In the genomic region with DNA sequence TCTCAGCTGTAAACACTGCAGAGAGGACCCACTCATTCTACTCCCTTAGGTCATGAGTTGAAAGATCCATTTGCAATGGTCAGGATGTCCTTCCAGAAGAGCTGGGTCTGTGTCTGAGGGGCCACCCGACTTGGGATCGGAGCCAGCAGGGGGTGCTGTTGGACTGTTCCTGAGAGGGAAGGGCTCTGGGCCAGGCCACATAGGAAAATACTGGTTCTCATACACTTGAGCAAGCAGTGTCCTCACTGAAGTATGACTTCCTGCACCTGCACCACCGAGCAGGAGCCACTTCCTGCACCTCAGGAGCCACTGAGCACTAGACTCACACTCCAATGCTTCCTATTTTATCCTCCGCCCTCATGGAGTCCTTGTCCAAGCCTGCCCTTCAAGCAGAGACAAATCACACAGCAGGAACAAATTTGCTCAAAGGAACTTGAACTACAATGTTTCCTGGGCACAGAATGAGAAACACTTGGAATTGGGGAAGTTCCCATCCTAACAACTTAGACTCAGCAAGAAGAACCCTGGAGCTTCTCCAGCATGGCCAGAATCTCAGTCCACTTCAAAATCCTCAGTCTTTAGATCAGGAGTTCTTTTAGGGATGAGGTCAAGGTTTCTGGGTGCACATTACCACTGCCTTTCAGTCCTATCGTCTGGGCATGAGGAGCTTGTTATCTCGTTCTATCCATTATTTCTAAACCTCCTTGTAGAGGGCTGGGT, we compare ENCODE assay signal across 8 cellular contexts. TPM values are rescaled to one million over a fixed set of nuclear protein-coding genes. Genes with fewer than 3 reads are reported as not detected.
DNase-seq lines count a peak whose midpoint lies in the region; ATAC-seq and TF ChIP-seq lines count a peak whose summit lies in the region.

No MANE protein-coding gene starts in this region.

- H3K27me3 ChIP-seq in Panc1 (ENCODE audit: control insufficient read depth, insufficient read depth, low read length) (no peaks in the 10 kb centered on the region), foreskin keratinocyte (peaks cover 3% of the 10 kb centered on the region), prostate gland (replicated peaks; ENCODE audit: insufficient read depth) (peaks cover 9% of the 10 kb centered on the region)

- no peak overlapping the region for H3K4me3 Mint-ChIP-seq in activated T-cell treated with anti-CD3 and anti-CD28 coated beads, Interleukin-2, amount 50 U/mL, for 4 hours

- H3K4me3 ChIP-seq in Panc1 (ENCODE audit: low read depth in 2 of 2, low read length in 2 of 2) = no peak overlapping the region
- H3K4me3 ChIP-seq in prostate gland = no peak overlapping the region

- POLR2A ChIA-PET in Panc1 (lab: Charles Lee) = no interaction called here

- H3K9me3 ChIP-seq in Panc1 (ENCODE audit: control insufficient read depth, insufficient read depth, low read depth, low read length) = no peaks in the 10 kb centered on the region
- no peaks in the 10 kb centered on the region for H3K9me3 ChIP-seq in prostate gland

- CTCF ChIA-PET in Panc1 (lab: Charles Lee) = interaction anchor here (0.6 kb wide), 1 partner anchor 9 kb away, joined by 3 read pairs; no protein-coding TSS in a partner anchor

- peaks cover 29% of the 10 kb centered on the region for H3K4me1 Mint-ChIP-seq in activated T-cell treated with anti-CD3 and anti-CD28 coated beads, Interleukin-2, amount 50 U/mL, for 4 hours (ENCODE audit: low read depth)

- TF ChIP-seq CTCF in Panc1 (IDR thresholded peaks at IDR 0.05) (peak; percentile 77), foreskin keratinocyte (conservative IDR thresholded peaks at IDR 0.05) (peak; percentile 89), prostate gland (IDR thresholded peaks at IDR 0.05) (peak in 2 of 4 experiments; percentile 39 to 41)

- H3K27me3 Mint-ChIP-seq in activated T-cell treated with anti-CD3 and anti-CD28 coated beads, Interleukin-2, amount 50 U/mL, for 4 hours (ENCODE audit: low read depth) = no peaks in the 10 kb centered on the region

- in situ Hi-C loops in Panc1 (cut with HindIII; ENCODE audit: low pct_unique_long_range_greater_than_20kb, low sequenced_read_pairs) = no loop called here

- intact Hi-C loops in Panc1 (cut with micrococcal nuclease; ENCODE audit: unreplicated experiment) (no loop called here), prostate gland (cut with DNase I) (no loop called here)

- H3K36me3 ChIP-seq in Panc1 (ENCODE audit: control insufficient read depth, insufficient read depth, low read length) (no peaks in the 10 kb centered on the region), prostate gland (no peaks in the 10 kb centered on the region)

- peak; percentile 71 for ATAC-seq in GM21423 (IDR thresholded peaks at IDR 0.05; ENCODE audit: unreplicated experiment)
- ATAC-seq in Panc1 = peak; percentile 93
- peak; percentile 62 to 67 for ATAC-seq in activated T-cell treated with anti-CD3 and anti-CD28 coated beads, Interleukin-2, amount 50 U/mL, for 4 hours
- ATAC-seq in foreskin keratinocyte = peak; percentile 56
- no peak for ATAC-seq in GM19023 (IDR thresholded peaks at IDR 0.05; ENCODE audit: unreplicated experiment)

- H3K9me3 Mint-ChIP-seq in activated T-cell treated with anti-CD3 and anti-CD28 coated beads, Interleukin-2, amount 50 U/mL, for 4 hours = no peaks in the 10 kb centered on the region

- BruUV-seq in Panc1 (replicated peaks; lab: Mats Ljungman, UMichigan) = no TSS peak

- H3K4me1 ChIP-seq in Panc1 (ENCODE audit: control insufficient read depth, insufficient read depth, low read length) (no peaks in the 10 kb centered on the region), foreskin keratinocyte (peaks cover 13% of the 10 kb centered on the region), prostate gland (replicated peaks) (no peaks in the 10 kb centered on the region)

- WGBS in prostate gland = 22% methylated on average over 6 of the region's 6 CpGs

- H3K27ac ChIP-seq in Panc1 (ENCODE audit: low read length) (no peak overlapping the region), foreskin keratinocyte (no peak overlapping the region), prostate gland (no peak overlapping the region)

- no peaks in the 10 kb centered on the region for H3K36me3 Mint-ChIP-seq in activated T-cell treated with anti-CD3 and anti-CD28 coated beads, Interleukin-2, amount 50 U/mL, for 4 hours (ENCODE audit: insufficient read depth)

- peak; percentile 85 for DNase-seq in DMS53 treated with DMSO at 0.1 percent for 48 hours (lab: John Stamatoyannopoulos, UW; ENCODE audit: unreplicated experiment)
- DNase-seq in HUDEP-2 (lab: John Stamatoyannopoulos, UW; ENCODE audit: unreplicated experiment in 76 of 76) = peak in 54 of 76 experiments; percentile 3 to 74 (median 42)
- no peak for DNase-seq in Panc1 (ENCODE audit: low read depth, low spot score)
- peak; percentile 76 for DNase-seq in activated T-cell treated with anti-CD3 and anti-CD28 coated beads, Interleukin-2, amount 50 U/mL, for 4 hours
- DNase-seq in foreskin keratinocyte = peak; percentile 61 to 76
- DNase-seq in prostate gland (ENCODE audit: low spot score) = peak; percentile 20

- TF ChIP-seq POLR2A in prostate gland (IDR thresholded peaks at IDR 0.05) = no peak

RNA-seq across cellular contexts. Expression of a gene that starts 36.6 kb away (rescaled TPM):
- total RNA-seq in Panc1 (2021; ENCODE audit: unreplicated experiment) = not detected
- polyA plus RNA-seq in Panc1 (2012; ENCODE audit: insufficient read length) = not detected
- total RNA-seq in activated T-cell treated with anti-CD3 and anti-CD28 coated beads, Interleukin-2, amount 50 U/mL, for 4 hours = not detected
- total RNA-seq in foreskin keratinocyte = not detected in 2 replicates
- not detected in 2 replicates for polyA plus RNA-seq in foreskin keratinocyte
- total RNA-seq in prostate gland = not detected
